8 cellular contexts compared by ENCODE assay signal in genomic region chr6:17707371-17707651, GRCh38. TPM values are rescaled to one million over a fixed set of nuclear protein-coding genes. Genes with fewer than 3 reads are reported as not detected.
DNase-seq lines count a peak whose midpoint lies in the region; ATAC-seq and TF ChIP-seq lines count a peak whose summit lies in the region.

No MANE protein-coding gene starts in this region.

- peak overlapping the region; percentile 60 to 100 (median 87) for H3K4me3 ChIP-seq in heart left ventricle
- peak overlapping the region in 2 of 4 donors; percentile 65 to 88 for H3K4me3 ChIP-seq in adrenal gland
- peak overlapping the region; percentile 91 for H3K4me3 ChIP-seq in lower lobe of right lung
- peak overlapping the region; percentile 93 for H3K4me3 ChIP-seq in upper lobe of right lung

- no peaks in the 10 kb centered on the region for H3K27me3 ChIP-seq in heart left ventricle
- H3K27me3 ChIP-seq in adrenal gland: no peaks in the 10 kb centered on the region
- no peaks in the 10 kb centered on the region for H3K27me3 ChIP-seq in lower lobe of right lung (ENCODE audit: low read depth)
- H3K27me3 ChIP-seq in upper lobe of right lung: no peaks in the 10 kb centered on the region

- intact Hi-C loops in heart left ventricle (cut with DNase I) (loop anchor here in 6 of 10 donors (2.0 to 10.0 kb wide), 4 partner anchors 103 to 277 kb away; partner anchors contain the start of genes FAM8A1 (in 5 of the 6) and KIF13A (in 1 of the 6)), Right ventricle myocardium inferior (cut with DNase I) (loop anchor here (2.0 kb wide), 1 partner anchor 107 kb away; the partner anchor contains the start of gene FAM8A1), adrenal gland (cut with DNase I) (loop anchor here (5.0 to 10.0 kb wide), 2 partner anchors 103 to 105 kb away; partner anchors contain the start of gene FAM8A1 (in 2 of the 2)), lower lobe of right lung (cut with DNase I) (no loop called here), upper lobe of right lung (cut with DNase I) (no loop called here)

- TF ChIP-seq POLR2A in heart left ventricle (IDR thresholded peaks at IDR 0.05) (no peak), adrenal gland (IDR thresholded peaks at IDR 0.05) (no peak)

- H3K27ac ChIP-seq in heart left ventricle (peak overlapping the region in 11 of 12 donors; percentile 94 to 100 (median 97)), adrenal gland (peak overlapping the region in 4 of 5 donors; percentile 96 to 99 (median 99)), lower lobe of right lung (peak overlapping the region; percentile 100), upper lobe of right lung (peak overlapping the region; percentile 100)

- no peak for DNase-seq in heart left ventricle
- no peak for DNase-seq in Right ventricle myocardium inferior (ENCODE audit: missing footprints)
- no peak for DNase-seq in adrenal gland
- no peak for DNase-seq in lower lobe of right lung
- no peak for DNase-seq in upper lobe of right lung
- no peak for DNase-seq in NCI-H1930 (lab: John Stamatoyannopoulos, UW)
- DNase-seq in NCI-H2196 treated with DMSO at 0.1 percent for 48 hours (lab: John Stamatoyannopoulos, UW; ENCODE audit: unreplicated experiment): no peak
- no peak for DNase-seq in superior temporal gyrus (ENCODE audit: extremely low spot score)

- no peaks in the 10 kb centered on the region for H3K36me3 ChIP-seq in heart left ventricle
- H3K36me3 ChIP-seq in adrenal gland (replicated peaks in 1 of 2): no peaks in the 10 kb centered on the region
- H3K36me3 ChIP-seq in lower lobe of right lung: no peaks in the 10 kb centered on the region
- no peaks in the 10 kb centered on the region for H3K36me3 ChIP-seq in upper lobe of right lung

- TF ChIP-seq CTCF in heart left ventricle (IDR thresholded peaks at IDR 0.05): no peak
- no peak for TF ChIP-seq CTCF in adrenal gland (IDR thresholded peaks at IDR 0.05)
- TF ChIP-seq CTCF in lower lobe of right lung (IDR thresholded peaks at IDR 0.05): no peak
- TF ChIP-seq CTCF in upper lobe of right lung (IDR thresholded peaks at IDR 0.05): no peak

- H3K4me1 ChIP-seq in heart left ventricle (peaks cover 7 to 38% (median 27%) of the 10 kb centered on the region in 12 donors), adrenal gland (replicated peaks in 1 of 2) (peaks cover 22 to 35% of the 10 kb centered on the region in 2 donors), lower lobe of right lung (peaks cover 34% of the 10 kb centered on the region), upper lobe of right lung (peaks cover 27% of the 10 kb centered on the region)

- ATAC-seq in heart left ventricle (no peak), Right ventricle myocardium inferior (no peak), lower lobe of right lung (no peak), upper lobe of right lung (no peak)

- no peaks in the 10 kb centered on the region for H3K9me3 ChIP-seq in heart left ventricle
- H3K9me3 ChIP-seq in adrenal gland (replicated peaks in 1 of 3): no peaks in the 10 kb centered on the region
- no peaks in the 10 kb centered on the region for H3K9me3 ChIP-seq in lower lobe of right lung
- H3K9me3 ChIP-seq in upper lobe of right lung: no peaks in the 10 kb centered on the region

- 33 to 42% (median 37%) methylated on average over 5 of the region's 5 CpGs for WGBS in heart left ventricle, 4 donors
- WGBS in adrenal gland, 4 donors: 25 to 32% (median 29%) methylated on average over 5 of the region's 5 CpGs

RNA-seq across cellular contexts. Expression of gene NUP153, which starts 0.6 kb away (rescaled TPM):
- total RNA-seq in heart left ventricle (10 to 100 TPM; 19.5 to 31.7 (median 28.1) TPM), Right ventricle myocardium inferior (23.5 TPM), adrenal gland (10 to 100 TPM; 17.1 to 31.4 (median 28.2) TPM), lower lobe of right lung (30.5 TPM), upper lobe of right lung (33.5 TPM)
- polyA plus RNA-seq in heart left ventricle (10 to 100 TPM in 1 of 2 donors, 1 to 10 TPM in 1; 3.7 to 13.0 TPM), adrenal gland (10 to 100 TPM in 1 of 3 donors, 1 to 10 TPM in 2; 4.6 to 29.5 (median 6.7) TPM)

Comparison
In these comparisons a context has a peak if more than half of its experiments do, and no peak if none do; other contexts are left out.
1. intact Hi-C loops: an anchor here in heart left ventricle (2.0 to 10.0 kb wide), Right ventricle myocardium inferior (2.0 kb wide) and adrenal gland (5.0 to 10.0 kb wide); none called in lower lobe of right lung and upper lobe of right lung.